ENCODE assay signal across 14 cellular contexts in genomic region chr7:54960517-54960916, GRCh38. TPM values are rescaled to one million over a fixed set of nuclear protein-coding genes. Genes with fewer than 3 reads are reported as not detected.
DNase-seq lines count a peak whose midpoint lies in the region; ATAC-seq, FAIRE-seq and TF ChIP-seq lines count a peak whose summit lies in the region.
"Had no signal": no experiment of that assay in that cellular context is flagged by ENCODE, and none has a peak within 500 bp of the region (broad histone marks: within the 10 kb centered on the region; RNA-seq: fewer than 3 reads in every experiment).

No MANE protein-coding gene starts in this region.

- peaks cover 13% of the 10 kb centered on the region for H3K4me1 Mint-ChIP-seq in chondrocyte (ENCODE audit: low read depth)
- H3K4me1 Mint-ChIP-seq: activated naive CD8-positive, alpha-beta T cell treated with anti-CD3 and anti-CD28 coated beads, Interleukin-2, amount 10 ng/mL, durations not matched to agents 7 days and 5 days had no signal

- no peaks in the 10 kb centered on the region for H3K9me3 Mint-ChIP-seq in chondrocyte (ENCODE audit: low read depth)

- TF ChIP-seq POLR2A in HepG2 (IDR thresholded peaks at IDR 0.05; ENCODE audit: insufficient read depth in 1 of 2, low read depth in 2 of 2, low read length in 2 of 2) (no peak), right lobe of liver (IDR thresholded peaks at IDR 0.05) (no peak)

- H3K36me3 ChIP-seq in HepG2 (replicated peaks in 1 of 2; ENCODE audit: control insufficient read depth in 1 of 2, insufficient read depth in 2 of 2, low read length in 2 of 2) (no peaks in the 10 kb centered on the region), right lobe of liver (no peaks in the 10 kb centered on the region), fibroblast of lung (ENCODE audit: control insufficient read depth, insufficient read depth, low read length) (no peaks in the 10 kb centered on the region)
- H3K36me3 ChIP-seq: ovary had no signal

- H2AFZ ChIP-seq in HepG2 (ENCODE audit: low read length): no peak overlapping the region
- H2AFZ ChIP-seq in fibroblast of lung (ENCODE audit: low read length): no peak overlapping the region

- H4K20me1 ChIP-seq in HepG2 (ENCODE audit: insufficient read depth, low read length): no peaks in the 10 kb centered on the region
- H4K20me1 ChIP-seq in fibroblast of lung (ENCODE audit: control insufficient read depth, extremely low read depth, insufficient read depth, low read length): no peaks in the 10 kb centered on the region

- no peak overlapping the region for H3K27ac Mint-ChIP-seq in chondrocyte (ENCODE audit: unreplicated experiment)
- H3K27ac Mint-ChIP-seq: activated naive CD8-positive, alpha-beta T cell treated with anti-CD3 and anti-CD28 coated beads, Interleukin-2, amount 10 ng/mL, durations not matched to agents 7 days and 5 days had no signal

- ATAC-seq in HepG2: no peak
- ATAC-seq in right lobe of liver: no peak
- ATAC-seq in HG02678 (IDR thresholded peaks at IDR 0.05; ENCODE audit: unreplicated experiment): no peak

- H3K4me1 ChIP-seq in HepG2 (ENCODE audit: insufficient read depth, low read length) (no peaks in the 10 kb centered on the region), right lobe of liver (no peaks in the 10 kb centered on the region), fibroblast of lung (ENCODE audit: control insufficient read depth, extremely low read depth, insufficient read depth, low read length) (peaks cover 4% of the 10 kb centered on the region)
- H3K4me1 ChIP-seq: Caco-2, testis had no signal

- in situ Hi-C loops in HepG2 (cut with HindIII; ENCODE audit: extremely low pct_ligation_motif_present, low pct_unique_long_range_greater_than_20kb): no loop called here

- intact Hi-C loops in HepG2 (cut with micrococcal nuclease; ENCODE audit: unreplicated experiment): no loop called here
- intact Hi-C loops in right lobe of liver (cut with DNase I): no loop called here

- DNase-seq in HepG2 (ENCODE audit: low spot score) (no peak), right lobe of liver (no peak), RPMI7951 (ENCODE audit: low read depth) (peak; percentile 91), fibroblast of lung (ENCODE audit: low read depth in 2 of 2) (peak; percentile 13 to 47), NCI-H1105 treated with DMSO at 0.1 percent for 48 hours (lab: John Stamatoyannopoulos, UW) (no peak), 8988T (no peak), chondrocyte (ENCODE audit: low spot score) (no peak)
- DNase-seq: activated CD4-positive, alpha-beta T cell treated with anti-CD3 and anti-CD28 coated beads for 1 hour; activated naive CD8-positive, alpha-beta T cell treated with anti-CD3 and anti-CD28 coated beads, Interleukin-2, amount 10 ng/mL, durations not matched to agents 7 days and 5 days; Caco-2; ovary; testis had no signal

- POLR2A ChIA-PET in HepG2 (lab: Yijun Ruan, JAX): no interaction called here

- H3K9ac ChIP-seq in HepG2 (ENCODE audit: insufficient read depth, low read depth, low read length) (no peak overlapping the region), fibroblast of lung (ENCODE audit: insufficient read depth, low read length) (no peak overlapping the region)

- WGBS in HepG2 (ENCODE audit: low lambda C conversion rate): 27% methylated on average over 3 of the region's 3 CpGs
- 66% methylated on average over 3 of the region's 3 CpGs for WGBS in right lobe of liver (ENCODE audit: insufficient coverage, low coverage, low lambda C conversion rate, missing lambda C conversion rate)

- H3K4me3 Mint-ChIP-seq in chondrocyte (ENCODE audit: unreplicated experiment): no peak overlapping the region
- H3K4me3 Mint-ChIP-seq: activated naive CD8-positive, alpha-beta T cell treated with anti-CD3 and anti-CD28 coated beads, Interleukin-2, amount 10 ng/mL, durations not matched to agents 7 days and 5 days had no signal

- no peaks in the 10 kb centered on the region for H3K79me2 ChIP-seq in HepG2 (ENCODE audit: insufficient read depth, low read length)
- no peaks in the 10 kb centered on the region for H3K79me2 ChIP-seq in fibroblast of lung (ENCODE audit: control insufficient read depth, insufficient read depth, low read length)

- CTCF ChIA-PET in HepG2 (lab: Yijun Ruan, JAX; ENCODE audit: low intra/inter-chr PET ratio, low total read pairs): no interaction called here

- H3K4me3 ChIP-seq in HepG2 (replicated peaks in 1 of 3; ENCODE audit: insufficient read depth in 1 of 3, low read depth in 2 of 3, low read length in 3 of 3) (no peak overlapping the region), right lobe of liver (no peak overlapping the region), fibroblast of lung (replicated peaks in 1 of 4; ENCODE audit: control extremely low read depth in 1 of 4, insufficient read depth in 1 of 4, low read depth in 3 of 4, low read length in 4 of 4) (no peak overlapping the region)
- H3K4me3 ChIP-seq: coronary artery, ovary, testis had no signal

- no peak for TF ChIP-seq CTCF in HepG2 (CRISPR knock-in tag; IDR thresholded peaks at IDR 0.05)
- TF ChIP-seq CTCF in right lobe of liver (IDR thresholded peaks at IDR 0.05): no peak
- TF ChIP-seq CTCF in fibroblast of lung (conservative IDR thresholded peaks at IDR 0.05 in 1 of 2, IDR thresholded peaks at IDR 0.05 in 1 of 2; ENCODE audit: low read depth in 1 of 2, low read length in 2 of 2): no peak
- TF ChIP-seq CTCF in chondrocyte (IDR thresholded peaks at IDR 0.05): no peak

- H3K27me3 ChIP-seq in HepG2 (ENCODE audit: control insufficient read depth in 1 of 2, insufficient read depth in 2 of 2, low read length in 2 of 2): peaks cover 0 to 25% of the 10 kb centered on the region in 2 experiments; a peak in 2 of 5 replicates
- H3K27me3 ChIP-seq in right lobe of liver: no peaks in the 10 kb centered on the region
- no peaks in the 10 kb centered on the region for H3K27me3 ChIP-seq in fibroblast of lung (ENCODE audit: control insufficient read depth, insufficient read depth, low read length)
- H3K27me3 ChIP-seq: ovary, testis had no signal

- H3K36me3 Mint-ChIP-seq in chondrocyte (ENCODE audit: low read depth): no peaks in the 10 kb centered on the region
- H3K36me3 Mint-ChIP-seq: activated naive CD8-positive, alpha-beta T cell treated with anti-CD3 and anti-CD28 coated beads, Interleukin-2, amount 10 ng/mL, durations not matched to agents 7 days and 5 days had no signal

- no TSS peak for BruUV-seq in HepG2 (replicated peaks; lab: Mats Ljungman, UMichigan)

- H3K27ac ChIP-seq in HepG2 (ENCODE audit: extremely low read length, insufficient read depth, low read length): no peak overlapping the region
- no peak overlapping the region for H3K27ac ChIP-seq in right lobe of liver
- no peak overlapping the region for H3K27ac ChIP-seq in fibroblast of lung (ENCODE audit: insufficient read depth, low read length)
- H3K27ac ChIP-seq: coronary artery, ovary, testis had no signal

- H3K4me2 ChIP-seq in HepG2 (ENCODE audit: low read depth, low read length) (no peak overlapping the region), fibroblast of lung (ENCODE audit: extremely low read depth, insufficient read depth, low read length) (no peak overlapping the region)

- H3K9me3 ChIP-seq in HepG2 (ENCODE audit: low read length): no peaks in the 10 kb centered on the region
- H3K9me3 ChIP-seq in right lobe of liver: no peaks in the 10 kb centered on the region
- H3K9me3 ChIP-seq in fibroblast of lung (ENCODE audit: control insufficient read depth, insufficient read depth, low read depth, low read length): no peaks in the 10 kb centered on the region
- H3K9me3 ChIP-seq: Caco-2, ovary, testis had no signal

- TF ChIP-seq RAD21 in HepG2 (CRISPR knock-in tag; IDR thresholded peaks at IDR 0.05): no peak

- no peaks in the 10 kb centered on the region for H3K27me3 Mint-ChIP-seq in chondrocyte (ENCODE audit: low read depth)
- H3K27me3 Mint-ChIP-seq: activated naive CD8-positive, alpha-beta T cell treated with anti-CD3 and anti-CD28 coated beads, Interleukin-2, amount 10 ng/mL, durations not matched to agents 7 days and 5 days had no signal

- TF ChIP-seq EP300 in HepG2 (IDR thresholded peaks at IDR 0.05; ENCODE audit: low read depth in 2 of 2, low read length in 2 of 2) (no peak), HepG2 (CRISPR knock-in tag; IDR thresholded peaks at IDR 0.05; ENCODE audit: borderline replicate concordance) (no peak)

- no peak for FAIRE-seq in HepG2 (lab: Jason Lieb, UNC)

TF ChIP-seq in HepG2, 621 proteins besides CTCF, POLR2A, EP300 and RAD21 (continues in another document):
- TF ChIP-seq MAFK (conservative IDR thresholded peaks at IDR 0.05 in 1 of 2, IDR thresholded peaks at IDR 0.05 in 1 of 2; ENCODE audit: low read length in 2 of 2): peak; percentile 69 to 82

RNA-seq across cellular contexts. Expression of gene EGFR, which starts 58.3 kb away (rescaled TPM):
- 7.0 TPM in 2 replicates for total RNA-seq in HepG2 (2016; rRNA removed; fragmentation: Illumina TruSeq; extraction: Trizol)
- total RNA-seq in HepG2 (2016; cell fraction: cytosol; rRNA removed; fragmentation: Illumina TruSeq; extraction: Trizol; ENCODE audit: low read depth): 1.3 and 1.9 TPM in 2 replicates
- total RNA-seq in HepG2 (2016; cell fraction: insoluble cytoplasmic fraction; rRNA removed; fragmentation: Illumina TruSeq; extraction: Trizol): 5.7 and 7.1 TPM in 2 replicates
- 3.8 and 3.9 TPM in 2 replicates for total RNA-seq in HepG2 (2016; cell fraction: membrane; rRNA removed; fragmentation: Illumina TruSeq; extraction: Trizol)
- total RNA-seq in HepG2 (2016; cell fraction: nucleus; rRNA removed; fragmentation: Illumina TruSeq; extraction: Trizol): 18.3 and 21.6 TPM in 2 replicates
- 7.9 and 10.0 TPM in 2 replicates for polyA plus RNA-seq in HepG2 (2011; rRNA removed)
- 5.7 and 6.5 TPM in 2 replicates for polyA plus RNA-seq in HepG2 (2011; cell fraction: cytosol; rRNA removed)
- 15.6 and 16.1 TPM in 2 replicates for polyA plus RNA-seq in HepG2 (2011; cell fraction: nucleus; rRNA removed)
- polyA plus RNA-seq in HepG2 (2012): 12.3 and 19.1 TPM in 2 replicates
- polyA plus RNA-seq in HepG2 (2016; cell fraction: cytosol; fragmentation: Illumina TruSeq; extraction: Trizol; ENCODE audit: low read depth): 0.76 and 0.86 TPM in 2 replicates
- polyA plus RNA-seq in HepG2 (2016; cell fraction: insoluble cytoplasmic fraction; fragmentation: Illumina TruSeq; extraction: Trizol; ENCODE audit: low read depth): 4.0 and 4.9 TPM in 2 replicates
- polyA plus RNA-seq in HepG2 (2016; cell fraction: membrane; fragmentation: Illumina TruSeq; extraction: Trizol; ENCODE audit: low read depth): 1.4 and 1.9 TPM in 2 replicates
- 17.3 and 18.5 TPM in 2 replicates for polyA plus RNA-seq in HepG2 (2016; cell fraction: nucleus; fragmentation: Illumina TruSeq; extraction: Trizol; ENCODE audit: insufficient read depth, low read depth)
- polyA minus RNA-seq in HepG2 (2011; rRNA and poly(A)+ RNA removed; ENCODE audit: low replicate concordance): 21.0 and 51.4 TPM in 2 replicates
- polyA minus RNA-seq in HepG2 (2011; cell fraction: cytosol; rRNA and poly(A)+ RNA removed): 9.3 and 14.3 TPM in 2 replicates
- 25.0 and 26.9 TPM in 2 replicates for polyA minus RNA-seq in HepG2 (2011; cell fraction: nucleus; rRNA and poly(A)+ RNA removed)
- 100 to 1,000 TPM in 1 of 6 experiments, 10 to 100 TPM in 5; 59.3 to 127 (median 93.7) TPM for total RNA-seq in right lobe of liver
- 36.7 and 40.9 TPM in 2 replicates for total RNA-seq in RPMI7951 (2014; rRNA removed; shearing (Covaris generic))
- total RNA-seq in fibroblast of lung: 36.0 and 55.3 TPM in 2 replicates
- polyA plus RNA-seq in fibroblast of lung: 62.7 and 62.8 TPM in 2 replicates
- 39.9 and 51.2 TPM in 2 replicates for polyA plus RNA-seq in fibroblast of lung (2012)
- polyA minus RNA-seq in fibroblast of lung (ENCODE audit: low replicate concordance): 205 and 211 TPM in 2 replicates
- total RNA-seq in chondrocyte: 13.6 to 27.4 TPM (median 25.5 TPM) in 3 replicates
- total RNA-seq: activated naive CD8-positive, alpha-beta T cell treated with anti-CD3 and anti-CD28 coated beads, Interleukin-2, amount 10 ng/mL, durations not matched to agents 7 days and 5 days had no signal

Comparison
In these comparisons a context has a peak if more than half of its experiments do, and no peak if none do; other contexts are left out.
1. DNase-seq: peak in RPMI7951 (single experiment) and fibroblast of lung (2 of 2); none in HepG2 (single experiment), right lobe of liver (0 of 3), NCI-H1105 treated with DMSO at 0.1 percent for 48 hours (single experiment), 8988T (single experiment) and chondrocyte (single experiment).